In the genomic region with DNA sequence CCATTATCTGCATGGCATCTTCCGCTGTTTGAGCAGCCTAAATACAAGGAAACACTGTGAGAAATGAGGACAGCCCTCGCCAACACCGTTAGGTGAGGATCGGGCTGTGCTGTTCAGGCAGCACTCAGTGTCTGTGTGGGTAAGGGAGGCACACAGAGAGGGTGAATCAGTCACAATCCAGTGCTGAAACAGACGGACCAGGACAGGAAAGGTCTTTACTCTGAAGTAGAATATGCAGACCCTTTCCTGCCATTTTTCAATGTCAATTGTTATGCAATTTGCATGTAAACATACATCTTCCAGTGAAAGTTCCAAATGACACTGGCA, we compare ENCODE assay signal across 18 cellular contexts. TPM values are rescaled to one million over a fixed set of nuclear protein-coding genes. Genes with fewer than 3 reads are reported as not detected.
DNase-seq lines count a peak whose midpoint lies in the region; ATAC-seq and TF ChIP-seq lines count a peak whose summit lies in the region.
"Had no signal": no experiment of that assay in that cellular context is flagged by ENCODE, and none has a peak within 500 bp of the region (broad histone marks: within the 10 kb centered on the region; RNA-seq: fewer than 3 reads in every experiment).

No MANE protein-coding gene starts in this region.

- intact Hi-C loops in breast epithelium (cut with DNase I; ENCODE audit: low total_unique reads) (no loop called here), mammary epithelial cell (cut with micrococcal nuclease) (no loop called here), psoas muscle (cut with DNase I) (no loop called here), vagina (cut with DNase I) (no loop called here)

- no TSS peak for BruUV-seq in mammary epithelial cell (replicated peaks; lab: Mats Ljungman, UMichigan)

- no peak for TF ChIP-seq POLR2A in breast epithelium (IDR thresholded peaks at IDR 0.05)
- TF ChIP-seq POLR2A in vagina (IDR thresholded peaks at IDR 0.05): no peak

- TF ChIP-seq CTCF in breast epithelium (IDR thresholded peaks at IDR 0.05) (no peak), mammary epithelial cell (conservative IDR thresholded peaks at IDR 0.05 in 1 of 2, IDR thresholded peaks at IDR 0.05 in 1 of 2; ENCODE audit: extremely low read depth in 1 of 2, insufficient read depth in 1 of 2, low read depth in 1 of 2, low read length in 2 of 2) (no peak), psoas muscle (IDR thresholded peaks at IDR 0.05) (no peak), vagina (IDR thresholded peaks at IDR 0.05) (no peak)

- no peak overlapping the region for H2AFZ ChIP-seq in mammary epithelial cell (ENCODE audit: low read depth, low read length)

- ATAC-seq in psoas muscle (peak in 3 of 4 donors; percentile 8 to 30 (median 9)), GM21423 (IDR thresholded peaks at IDR 0.05; ENCODE audit: unreplicated experiment) (no peak), GM21619 (IDR thresholded peaks at IDR 0.05; ENCODE audit: unreplicated experiment) (no peak)
- ATAC-seq: naive thymus-derived CD4-positive, alpha-beta T cell had no signal

- in situ Hi-C loops in mammary epithelial cell (cut with MboI; ENCODE audit: low sequenced_read_pairs in 2 of 2): no loop called here

- H3K4me1 ChIP-seq in breast epithelium (no peaks in the 10 kb centered on the region), mammary epithelial cell (ENCODE audit: insufficient read depth, low read length) (no peaks in the 10 kb centered on the region), psoas muscle (peaks cover 9% of the 10 kb centered on the region), vagina (peaks cover 10% of the 10 kb centered on the region)

- peaks cover 3% of the 10 kb centered on the region for H4K20me1 ChIP-seq in mammary epithelial cell (ENCODE audit: insufficient read depth, low read length)

- peak overlapping the region; percentile 26 to 68 for H3K27ac ChIP-seq in breast epithelium
- H3K27ac ChIP-seq in mammary epithelial cell (ENCODE audit: insufficient read depth, low read depth, low read length): no peak overlapping the region
- H3K27ac ChIP-seq in epithelial cell of prostate: peak overlapping the region; percentile 37
- H3K27ac ChIP-seq in psoas muscle: peak overlapping the region; percentile 73
- H3K27ac ChIP-seq in vagina: peak overlapping the region; percentile 2
- H3K27ac ChIP-seq: 22Rv1 had no signal

- no peaks in the 10 kb centered on the region for H3K9me3 ChIP-seq in breast epithelium
- no peaks in the 10 kb centered on the region for H3K9me3 ChIP-seq in mammary epithelial cell (replicated peaks; ENCODE audit: insufficient read depth, low read length)
- H3K9me3 ChIP-seq in psoas muscle: no peaks in the 10 kb centered on the region
- no peaks in the 10 kb centered on the region for H3K9me3 ChIP-seq in vagina

- H3K36me3 ChIP-seq in breast epithelium (peaks cover 8% of the 10 kb centered on the region), mammary epithelial cell (ENCODE audit: insufficient read depth, low read length) (peaks cover 6% of the 10 kb centered on the region), psoas muscle (ENCODE audit: insufficient read depth in 1 of 2, low read depth in 1 of 2) (peaks cover 8 to 100% of the 10 kb centered on the region in 2 donors), vagina (peaks cover 0 to 54% of the 10 kb centered on the region in 2 donors)

- CTCF ChIA-PET in mammary epithelial cell (lab: Charles Lee; ENCODE audit: low non-redundant PET): no interaction called here

- dilution Hi-C loops in mammary epithelial cell (cut with HindIII; ENCODE audit: low sequenced_read_pairs): no loop called here

- no peak for DNase-seq in breast epithelium (ENCODE audit: low spot score in 2 of 2)
- no peak for DNase-seq in mammary epithelial cell
- DNase-seq in epithelial cell of prostate (ENCODE audit: low read depth, low spot score): no peak
- DNase-seq in psoas muscle: peak in 1 of 2 donors; percentile 31
- no peak for DNase-seq in vagina (ENCODE audit: extremely low spot score in 2 of 2)
- DNase-seq in activated CD4-positive, CD25-positive, alpha-beta regulatory T cell (lab: John Stamatoyannopoulos, UW): no peak
- DNase-seq: activated CD4-positive, CD25-positive, alpha-beta regulatory T cell treated with anti-CD3 and anti-CD28 coated beads, Interleukin-2, amount 50 U/mL, for 72 hours; activated CD8-positive, alpha-beta memory T cell treated with anti-CD3 and anti-CD28 coated beads, Interleukin-2, amount 50 U/mL, for 48 hours; CD4-positive, alpha-beta memory T cell; H7; naive thymus-derived CD4-positive, alpha-beta T cell; NK-92 treated with Interleukin-12 subunit alpha and Interleukin-12 subunit beta, amount 100 ng/mL, for 24 hours; stimulated activated CD4-positive, alpha-beta T cell treated with anti-CD3 and anti-CD28 coated beads, Interleukin-2, amount 100 ng/mL, for 48 hours; stimulated activated CD8-positive, alpha-beta memory T cell treated with anti-CD3 and anti-CD28 coated beads, Interleukin-4, amount 100 ng/mL, for 48 hours; T-helper 2 cell had no signal

- H3K27me3 ChIP-seq in breast epithelium (no peaks in the 10 kb centered on the region), mammary epithelial cell (ENCODE audit: insufficient read depth, low read length) (no peaks in the 10 kb centered on the region), psoas muscle (ENCODE audit: insufficient read depth in 3 of 3, low read length in 2 of 3) (no peaks in the 10 kb centered on the region), vagina (no peaks in the 10 kb centered on the region)

- H3K4me3 ChIP-seq in breast epithelium (no peak overlapping the region), mammary epithelial cell (replicated peaks in 1 of 3; ENCODE audit: insufficient read depth in 1 of 3, low read depth in 2 of 3, low read length in 3 of 3) (no peak overlapping the region), psoas muscle (no peak overlapping the region), vagina (no peak overlapping the region)

- H3K79me2 ChIP-seq in mammary epithelial cell (ENCODE audit: insufficient read depth, low read length): no peaks in the 10 kb centered on the region

- no peak overlapping the region for H3K9ac ChIP-seq in mammary epithelial cell (ENCODE audit: insufficient read depth, low read length)

- no peak overlapping the region for H3K4me2 ChIP-seq in mammary epithelial cell (ENCODE audit: insufficient read depth, low read depth, low read length)

- 99% methylated on average over 5 of the region's 5 CpGs for WGBS in mammary epithelial cell (ENCODE audit: low coverage, missing lambda C conversion rate)
- 88 to 94% (median 90%) methylated on average over 5 of the region's 5 CpGs for WGBS in psoas muscle, 3 donors

RNA-seq across cellular contexts. Expression of gene VPS33A, which starts 53.0 kb away (rescaled TPM):
- total RNA-seq in breast epithelium (10 to 100 TPM; 13.4 to 17.4 (median 14.4) TPM), mammary epithelial cell (10 to 100 TPM; 15.8 to 16.4 TPM), psoas muscle (10 to 100 TPM; 17.1 to 20.0 (median 17.2) TPM), vagina (11.0 TPM)
- polyA plus RNA-seq in mammary epithelial cell (10.5 TPM), psoas muscle (10 to 100 TPM; 10.3 to 33.6 (median 15.1) TPM)
- polyA minus RNA-seq in mammary epithelial cell: 62.5 TPM

Comparison
In these comparisons a context has a peak if more than half of its experiments do, and no peak if none do; other contexts are left out.
1. ATAC-seq: peak in psoas muscle (3 of 4); none in GM21423 (single experiment) and GM21619 (single experiment).